In the genomic region with DNA sequence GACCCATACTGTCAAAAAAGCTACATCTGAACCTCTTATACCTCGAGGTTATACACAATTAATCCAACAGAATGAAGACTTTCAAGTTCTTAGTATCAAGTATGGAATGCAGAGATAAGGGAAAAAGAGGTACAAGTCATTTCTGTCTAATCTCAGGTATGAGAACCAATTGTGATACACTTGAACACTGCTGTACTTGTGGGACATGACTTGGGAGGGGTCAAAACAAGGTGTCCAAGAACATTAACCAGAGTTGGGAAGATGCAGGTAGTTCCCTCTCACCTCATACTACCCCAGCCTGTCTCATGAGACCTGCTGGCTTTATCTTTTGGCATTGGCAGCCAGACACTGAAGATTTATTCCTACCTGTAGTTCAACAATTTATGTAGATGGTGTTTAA, we compare ENCODE assay signal across 21 cellular contexts.
DNase-seq lines count a peak whose midpoint lies in the region; ATAC-seq and TF ChIP-seq lines count a peak whose summit lies in the region.
"Had no signal": no experiment of that assay in that cellular context is flagged by ENCODE, and none has a peak within 500 bp of the region (broad histone marks: within the 10 kb centered on the region; RNA-seq: fewer than 3 reads in every experiment).

No MANE protein-coding gene starts in this region.

- ATAC-seq in GM21619 (IDR thresholded peaks at IDR 0.05; ENCODE audit: unreplicated experiment) (peak; percentile 4), HG03280 (IDR thresholded peaks at IDR 0.05; ENCODE audit: unreplicated experiment) (peak; percentile 2)
- ATAC-seq: mucosa of descending colon had no signal

- in situ Hi-C loops in brain microvascular endothelial cell (cut with HindIII; ENCODE audit: low pct_ligation_motif_present, low sequenced_read_pairs): no loop called here

- CTCF ChIA-PET in activated naive CD4-positive, alpha-beta T cell treated with anti-CD3 and anti-CD28 coated beads for 36 hours (lab: Charles Lee): no interaction called here

- H3K27me3 Mint-ChIP-seq in activated naive CD4-positive, alpha-beta T cell treated with anti-CD3 and anti-CD28 coated beads for 36 hours (ENCODE audit: low read depth): peaks cover 5% of the 10 kb centered on the region
- H3K27me3 Mint-ChIP-seq: activated CD4-positive, alpha-beta T cell treated with anti-CD3 and anti-CD28 coated beads, Interleukin-2, amount 10 ng/mL, durations not matched to agents 7 days and 5 days; activated naive CD4-positive, alpha-beta T cell treated with anti-CD3 and anti-CD28 coated beads, Interleukin-2, amount 10 ng/mL, durations not matched to agents 7 days and 5 days had no signal

- no peak overlapping the region for H3K27ac ChIP-seq in brain microvascular endothelial cell
- H3K27ac ChIP-seq: SJCRH30 had no signal

- no peaks in the 10 kb centered on the region for H3K9me3 Mint-ChIP-seq in activated naive CD4-positive, alpha-beta T cell treated with anti-CD3 and anti-CD28 coated beads for 36 hours
- H3K9me3 Mint-ChIP-seq: activated CD4-positive, alpha-beta T cell treated with anti-CD3 and anti-CD28 coated beads, Interleukin-2, amount 10 ng/mL, durations not matched to agents 7 days and 5 days; activated naive CD4-positive, alpha-beta T cell treated with anti-CD3 and anti-CD28 coated beads, Interleukin-2, amount 10 ng/mL, durations not matched to agents 7 days and 5 days; central memory CD8-positive, alpha-beta T cell had no signal

- peak overlapping the region; percentile 4 for H3K27ac Mint-ChIP-seq in activated naive CD4-positive, alpha-beta T cell treated with anti-CD3 and anti-CD28 coated beads for 36 hours
- H3K27ac Mint-ChIP-seq: activated CD4-positive, alpha-beta T cell treated with anti-CD3 and anti-CD28 coated beads, Interleukin-2, amount 10 ng/mL, durations not matched to agents 7 days and 5 days; activated naive CD4-positive, alpha-beta T cell treated with anti-CD3 and anti-CD28 coated beads, Interleukin-2, amount 10 ng/mL, durations not matched to agents 7 days and 5 days had no signal

- no peak for DNase-seq in activated naive CD4-positive, alpha-beta T cell treated with anti-CD3 and anti-CD28 coated beads for 36 hours
- DNase-seq in activated naive CD4-positive, alpha-beta T cell treated with anti-CD3 and anti-CD28 coated beads, Interleukin-2, amount 50 U/mL, for 16 hours: no peak
- DNase-seq in brain microvascular endothelial cell (no peak), iPS-NIHi7 (ENCODE audit: extremely low spot score) (no peak), T1000 (lab: John Stamatoyannopoulos, UW) (no peak), NCI-H2227 treated with DMSO at 0.1 percent for 48 hours (lab: John Stamatoyannopoulos, UW) (no peak)
- DNase-seq: activated CD4-positive, alpha-beta T cell treated with anti-CD3 and anti-CD28 coated beads, Interleukin-2, amount 10 ng/mL, durations not matched to agents 7 days and 5 days; activated naive CD4-positive, alpha-beta T cell treated with anti-CD3 and anti-CD28 coated beads, Interleukin-2, amount 10 ng/mL, durations not matched to agents 7 days and 5 days; anterior cingulate cortex; dorsolateral prefrontal cortex; Karpas-422; mucosa of descending colon; NCI-H187; NCI-H226; SJCRH30; small intestine; stimulated activated CD4-positive, alpha-beta T cell treated with anti-CD3 and anti-CD28 coated beads, Interleukin-4, amount 100 ng/mL, for 1 hour had no signal

- H3K36me3 ChIP-seq in brain microvascular endothelial cell (replicated peaks): no peaks in the 10 kb centered on the region
- H3K36me3 ChIP-seq: BLaER1 treated with 17β-estradiol and CSF1 and Interleukin-3, amounts not matched to agents 10 nM and 100 nM; SJCRH30 had no signal

- TF ChIP-seq CTCF in brain microvascular endothelial cell (IDR thresholded peaks at IDR 0.05; ENCODE audit: low read depth, low read length, missing control alignments): no peak

- intact Hi-C loops in activated naive CD4-positive, alpha-beta T cell treated with anti-CD3 and anti-CD28 coated beads for 36 hours (cut with micrococcal nuclease): loop anchor here (1.0 to 10.0 kb wide), 13 partner anchors 53 to 1630 kb away; a partner anchor contains a TSS

- H3K4me1 Mint-ChIP-seq in activated naive CD4-positive, alpha-beta T cell treated with anti-CD3 and anti-CD28 coated beads for 36 hours (ENCODE audit: low read depth): peaks cover 33% of the 10 kb centered on the region
- H3K4me1 Mint-ChIP-seq: central memory CD8-positive, alpha-beta T cell had no signal

- H3K27me3 ChIP-seq in brain microvascular endothelial cell (replicated peaks): no peaks in the 10 kb centered on the region
- H3K27me3 ChIP-seq: BLaER1 treated with 17β-estradiol and CSF1 and Interleukin-3, amounts not matched to agents 10 nM and 100 nM; dorsolateral prefrontal cortex; SJCRH30 had no signal

- no peaks in the 10 kb centered on the region for H3K36me3 Mint-ChIP-seq in activated naive CD4-positive, alpha-beta T cell treated with anti-CD3 and anti-CD28 coated beads for 36 hours (ENCODE audit: low read depth)
- H3K36me3 Mint-ChIP-seq: activated naive CD4-positive, alpha-beta T cell treated with anti-CD3 and anti-CD28 coated beads, Interleukin-2, amount 10 ng/mL, durations not matched to agents 7 days and 5 days had no signal

- H3K4me3 ChIP-seq in brain microvascular endothelial cell (ENCODE audit: low read depth, low read length): no peak overlapping the region
- H3K4me3 ChIP-seq: BLaER1 treated with 17β-estradiol and CSF1 and Interleukin-3, amounts not matched to agents 10 nM and 100 nM; dorsolateral prefrontal cortex; mucosa of descending colon; SJCRH30 had no signal

- no peak overlapping the region for H3K4me3 Mint-ChIP-seq in activated naive CD4-positive, alpha-beta T cell treated with anti-CD3 and anti-CD28 coated beads for 36 hours
- H3K4me3 Mint-ChIP-seq: activated CD4-positive, alpha-beta T cell treated with anti-CD3 and anti-CD28 coated beads, Interleukin-2, amount 10 ng/mL, durations not matched to agents 7 days and 5 days; activated naive CD4-positive, alpha-beta T cell treated with anti-CD3 and anti-CD28 coated beads, Interleukin-2, amount 10 ng/mL, durations not matched to agents 7 days and 5 days; central memory CD8-positive, alpha-beta T cell had no signal
